Comparison of ENCODE assay signal across 1 cellular context in the genomic region with DNA sequence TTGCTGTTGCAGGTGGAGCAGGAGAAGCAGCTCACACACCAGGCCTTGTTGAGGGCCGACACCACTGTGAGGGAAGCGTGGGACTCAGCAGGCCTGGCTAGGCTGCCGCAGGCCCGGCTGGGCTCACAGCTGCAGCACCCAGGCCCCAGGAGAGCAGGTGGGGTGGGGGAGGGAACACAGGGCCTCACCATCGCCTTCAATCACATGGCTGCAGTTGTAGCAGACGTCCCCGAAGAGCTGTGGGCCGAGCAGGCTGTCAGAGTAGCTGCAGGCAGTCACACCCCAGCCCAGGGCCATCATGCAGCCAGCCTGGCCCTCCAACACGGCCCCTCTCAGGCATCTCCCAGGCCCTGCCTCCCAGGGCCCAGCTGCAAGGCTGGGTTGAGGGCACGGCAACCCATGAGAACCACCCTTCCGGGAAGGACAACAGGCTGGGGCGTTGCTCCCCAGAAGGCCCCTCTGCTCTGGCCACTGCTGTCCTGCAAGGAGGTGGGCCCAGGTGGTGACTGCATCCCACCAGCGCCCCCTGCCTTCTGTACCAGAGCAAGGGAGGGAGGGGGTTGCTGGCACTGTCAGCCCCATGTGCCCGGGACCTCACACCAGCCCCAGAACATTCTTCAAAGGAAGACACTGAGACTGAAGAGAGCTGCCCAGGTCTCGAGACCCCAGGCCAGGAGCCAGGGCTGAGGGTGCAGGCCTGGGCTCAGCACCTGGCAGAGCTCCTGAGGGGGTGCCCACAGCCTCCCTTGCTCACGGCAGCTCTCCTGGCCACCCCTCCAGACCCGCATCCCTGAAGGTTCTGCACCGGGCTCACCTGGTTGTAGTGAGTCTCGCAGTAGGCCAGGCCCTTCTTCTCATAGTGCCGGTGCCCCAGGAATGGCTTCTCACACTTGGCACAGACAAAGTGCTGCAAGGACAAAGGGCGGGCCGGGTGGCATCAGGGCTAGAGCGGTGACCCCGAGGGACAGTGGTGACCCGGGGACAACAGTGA.
TF ChIP-seq lines count a peak whose summit lies in the region.

No MANE protein-coding gene starts in this region.

TF ChIP-seq in SK-N-SH treated with all-trans-retinoic acid at 6 μM for 48 hours, 23 proteins besides CTCF, POLR2A, EP300 and RAD21 (continued from another document):
- TF ChIP-seq CREB5 (CRISPR knock-in tag; IDR thresholded peaks at IDR 0.05; ENCODE audit: low read depth) (no peak), TSHZ2 (CRISPR knock-in tag; IDR thresholded peaks at IDR 0.05) (no peak), TCF4 (CRISPR knock-in tag; IDR thresholded peaks at IDR 0.05; ENCODE audit: borderline replicate concordance) (no peak), PPARA (CRISPR knock-in tag; IDR thresholded peaks at IDR 0.05; ENCODE audit: borderline replicate concordance) (no peak), ZFP3 (CRISPR knock-in tag; IDR thresholded peaks at IDR 0.05) (no peak), GLIS3 (CRISPR knock-in tag; IDR thresholded peaks at IDR 0.05) (no peak), SNAI2 (CRISPR knock-in tag; IDR thresholded peaks at IDR 0.05) (no peak), ZC3H10 (CRISPR knock-in tag; IDR thresholded peaks at IDR 0.05) (no peak), CSDC2 (CRISPR knock-in tag; IDR thresholded peaks at IDR 0.05) (no peak), BACH2 (CRISPR knock-in tag; IDR thresholded peaks at IDR 0.05; ENCODE audit: borderline replicate concordance) (no peak), PATZ1 (CRISPR knock-in tag; IDR thresholded peaks at IDR 0.05; ENCODE audit: borderline replicate concordance) (no peak)
- TF ChIP-seq, protein P1, sequence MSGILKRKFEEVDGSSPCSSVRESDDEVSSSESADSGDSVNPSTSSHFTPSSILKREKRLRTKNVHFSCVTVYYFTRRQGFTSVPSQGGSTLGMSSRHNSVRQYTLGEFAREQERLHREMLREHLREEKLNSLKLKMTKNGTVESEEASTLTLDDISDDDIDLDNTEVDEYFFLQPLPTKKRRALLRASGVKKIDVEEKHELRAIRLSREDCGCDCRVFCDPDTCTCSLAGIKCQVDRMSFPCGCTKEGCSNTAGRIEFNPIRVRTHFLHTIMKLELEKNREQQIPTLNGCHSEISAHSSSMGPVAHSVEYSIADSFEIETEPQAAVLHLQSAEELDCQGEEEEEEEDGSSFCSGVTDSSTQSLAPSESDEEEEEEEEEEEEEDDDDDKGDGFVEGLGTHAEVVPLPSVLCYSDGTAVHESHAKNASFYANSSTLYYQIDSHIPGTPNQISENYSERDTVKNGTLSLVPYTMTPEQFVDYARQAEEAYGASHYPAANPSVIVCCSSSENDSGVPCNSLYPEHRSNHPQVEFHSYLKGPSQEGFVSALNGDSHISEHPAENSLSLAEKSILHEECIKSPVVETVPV (CRISPR knock-in tag; IDR thresholded peaks at IDR 0.05) = no peak
